Comparison of ENCODE assay signal across 1 cellular context in genomic region chr19:58400916-58401824, GRCh38.
A peak's percentile ranks its signal among the peaks of the same experiment; 100 is the strongest.
TF ChIP-seq lines count a peak whose summit lies in the region.

No MANE protein-coding gene starts in this region.

TF ChIP-seq in HepG2, 621 proteins besides CTCF, POLR2A, EP300 and RAD21 (continued from another document and continues in another):
- TF ChIP-seq ZNF788 (CRISPR knock-in tag; IDR thresholded peaks at IDR 0.05; ENCODE audit: borderline replicate concordance) = peak; percentile 80; the same call in 1 of the 2 replicates
- no peak for TF ChIP-seq ZNF503 (CRISPR knock-in tag; IDR thresholded peaks at IDR 0.05)
- TF ChIP-seq THAP7 (CRISPR knock-in tag; IDR thresholded peaks at IDR 0.05) = peak; percentile 35; the same call in 1 of the 2 replicates
- TF ChIP-seq GPN1 (CRISPR knock-in tag; IDR thresholded peaks at IDR 0.05; ENCODE audit: borderline replicate concordance) = no peak
- no peak for TF ChIP-seq ZNF333 (CRISPR knock-in tag; IDR thresholded peaks at IDR 0.05; ENCODE audit: borderline replicate concordance)
- TF ChIP-seq GABPA (IDR thresholded peaks at IDR 0.05; ENCODE audit: low read depth, low read length) = no peak
- TF ChIP-seq GABPA (CRISPR knock-in tag; IDR thresholded peaks at IDR 0.05; ENCODE audit: low read depth) = no peak
- TF ChIP-seq ZNF343 (CRISPR knock-in tag; IDR thresholded peaks at IDR 0.05) = no peak
- no peak for TF ChIP-seq ZNF639 (CRISPR knock-in tag; conservative IDR thresholded peaks at IDR 0.05)
- TF ChIP-seq ZSCAN25 (CRISPR knock-in tag; IDR thresholded peaks at IDR 0.05) = peak; percentile 57; the same call in 1 of the 2 replicates
- peak; percentile 81 for TF ChIP-seq ZNF598 (CRISPR knock-in tag; IDR thresholded peaks at IDR 0.05; ENCODE audit: borderline replicate concordance)
- TF ChIP-seq HDAC6 (IDR thresholded peaks at IDR 0.05; ENCODE audit: low read depth, low read length) = no peak
- peak; percentile 42; the same call in 1 of the 2 replicates for TF ChIP-seq ZNF143 (CRISPR knock-in tag; IDR thresholded peaks at IDR 0.05)
- no peak; the same call in none of the 2 replicates for TF ChIP-seq ZNF331 (CRISPR knock-in tag; IDR thresholded peaks at IDR 0.05)
- TF ChIP-seq SRF (IDR thresholded peaks at IDR 0.05; ENCODE audit: low read depth, low read length) = no peak
- peak; percentile 44; the same call in 1 of the 2 replicates for TF ChIP-seq ZBTB39 (CRISPR knock-in tag; IDR thresholded peaks at IDR 0.05)
- 0 out of 2 replicates have a peak, but pooled peaks have one; percentile 44 for TF ChIP-seq YEATS4 (CRISPR knock-in tag; IDR thresholded peaks at IDR 0.05; ENCODE audit: borderline replicate concordance)
- TF ChIP-seq SALL2 (CRISPR knock-in tag; IDR thresholded peaks at IDR 0.05) = peak; percentile 17; the same call in 1 of the 2 replicates
- no peak for TF ChIP-seq ESRRA (CRISPR knock-in tag; IDR thresholded peaks at IDR 0.05; ENCODE audit: low read depth)
- no peak for TF ChIP-seq MAFF (IDR thresholded peaks at IDR 0.05; ENCODE audit: low read depth, low read length)
- TF ChIP-seq HNF1A (IDR thresholded peaks at IDR 0.05; ENCODE audit: low read depth) = no peak
- no peak for TF ChIP-seq HNF1A (CRISPR knock-in tag; IDR thresholded peaks at IDR 0.05; ENCODE audit: borderline replicate concordance)
- no peak for TF ChIP-seq ASH2L (IDR thresholded peaks at IDR 0.05; ENCODE audit: insufficient read length, low read depth, low read length)
- TF ChIP-seq ELF4 (CRISPR knock-in tag; IDR thresholded peaks at IDR 0.05; ENCODE audit: borderline replicate concordance) = no peak
- no peak for TF ChIP-seq STAG1 (CRISPR knock-in tag; IDR thresholded peaks at IDR 0.05)
- TF ChIP-seq HNRNPLL (IDR thresholded peaks at IDR 0.05; ENCODE audit: low read depth, low read length, poor library complexity, severe bottlenecking) = peak; percentile 98
- TF ChIP-seq LCORL (IDR thresholded peaks at IDR 0.05) = no peak
- peak; percentile 50; the same call in 1 of the 2 replicates for TF ChIP-seq LCORL (CRISPR knock-in tag; IDR thresholded peaks at IDR 0.05)
- TF ChIP-seq ZNF329 (CRISPR knock-in tag; IDR thresholded peaks at IDR 0.05; ENCODE audit: low read depth) = no peak
- TF ChIP-seq ZNF33A (CRISPR knock-in tag; IDR thresholded peaks at IDR 0.05; ENCODE audit: borderline replicate concordance) = no peak
- 0 out of 2 replicates have a peak, but pooled peaks have one; percentile 3 for TF ChIP-seq KDM4B (CRISPR knock-in tag; IDR thresholded peaks at IDR 0.05)
- TF ChIP-seq MAX (IDR thresholded peaks at IDR 0.05) = peak; percentile 57
- TF ChIP-seq TRIM22 (IDR thresholded peaks at IDR 0.05) = no peak
- TF ChIP-seq CBFB (CRISPR knock-in tag; IDR thresholded peaks at IDR 0.05) = peak; percentile 74
- TF ChIP-seq ZBED4 (CRISPR knock-in tag; IDR thresholded peaks at IDR 0.05; ENCODE audit: borderline replicate concordance) = no peak
- TF ChIP-seq FOXK1 (CRISPR knock-in tag; IDR thresholded peaks at IDR 0.05; ENCODE audit: borderline replicate concordance, low read depth) = peak; percentile 13; the same call in 1 of the 2 replicates
- TF ChIP-seq SATB2 (CRISPR knock-in tag; IDR thresholded peaks at IDR 0.05) = no peak
- no peak for TF ChIP-seq ETV6 (CRISPR knock-in tag; conservative IDR thresholded peaks at IDR 0.05)
- TF ChIP-seq ZBTB7B (CRISPR knock-in tag; IDR thresholded peaks at IDR 0.05) = no peak
- TF ChIP-seq HOMEZ (CRISPR knock-in tag; IDR thresholded peaks at IDR 0.05; ENCODE audit: low read depth) = no peak
- no peak for TF ChIP-seq SMARCE1 (IDR thresholded peaks at IDR 0.05; ENCODE audit: borderline replicate concordance)
- no peak for TF ChIP-seq ZBTB49 (CRISPR knock-in tag; IDR thresholded peaks at IDR 0.05; ENCODE audit: borderline replicate concordance)
- TF ChIP-seq ZNF180 (CRISPR knock-in tag; IDR thresholded peaks at IDR 0.05; ENCODE audit: borderline replicate concordance, low read depth) = no peak
